Comparison of ENCODE assay signal across 9 cellular contexts in the genomic region with DNA sequence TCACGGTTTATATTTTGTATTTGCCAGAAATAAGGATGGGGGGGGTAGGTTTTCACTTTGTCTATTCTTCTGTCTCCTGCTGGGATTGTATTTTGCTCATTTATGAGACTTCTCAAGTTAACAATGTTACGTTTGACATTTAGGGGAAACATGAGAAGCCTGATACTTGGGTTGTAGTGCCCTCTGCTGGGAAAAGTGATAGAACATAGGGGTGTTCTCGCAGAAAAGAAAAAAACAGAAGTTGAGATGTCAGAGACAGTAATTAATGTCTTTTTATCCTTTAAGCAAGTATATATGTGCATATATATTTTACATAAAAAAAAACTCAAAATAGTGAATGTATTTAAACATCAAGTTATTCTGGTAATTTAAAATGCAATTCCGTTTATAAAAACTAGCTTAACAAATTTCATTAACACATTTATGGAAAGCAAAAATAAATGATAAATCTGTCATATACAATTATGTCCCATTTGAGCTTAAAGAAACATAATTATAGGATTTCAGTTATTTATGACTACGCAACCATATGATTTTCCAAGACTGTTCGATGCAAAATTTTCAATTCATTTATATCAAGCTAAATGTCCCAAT. TPM values are rescaled to one million over a fixed set of nuclear protein-coding genes. Genes with fewer than 3 reads are reported as not detected.
A peak's percentile ranks its signal among the peaks of the same experiment; 100 is the strongest.
DNase-seq lines count a peak whose midpoint lies in the region; ATAC-seq and TF ChIP-seq lines count a peak whose summit lies in the region.
"Had no signal": no experiment of that assay in that cellular context is flagged by ENCODE, and none has a peak within 500 bp of the region (broad histone marks: within the 10 kb centered on the region; RNA-seq: fewer than 3 reads in every experiment).

No MANE protein-coding gene starts in this region.

- no peaks in the 10 kb centered on the region for H3K36me3 ChIP-seq in prostate gland

- H3K4me1 ChIP-seq in prostate gland (replicated peaks), result no peaks in the 10 kb centered on the region

- DNase-seq in AML-193 (lab: John Stamatoyannopoulos, UW) (peak; percentile 32 to 50), NCI-H1436 treated with DMSO at 0.1 percent for 48 hours (lab: John Stamatoyannopoulos, UW) (peak; percentile 8), T1000 (lab: John Stamatoyannopoulos, UW) (peak; percentile 29), fibroblast of pulmonary artery (ENCODE audit: low read depth) (peak; percentile 76), prostate gland (ENCODE audit: low spot score) (peak; percentile 41), omental fat pad (ENCODE audit: low spot score) (no peak)

- intact Hi-C loops in prostate gland (cut with DNase I), result loop anchor here (10.0 kb wide), 2 partner anchors 191 to 431 kb away; no protein-coding TSS in a partner anchor

- no peak for TF ChIP-seq POLR2A in prostate gland (IDR thresholded peaks at IDR 0.05)

- H3K27me3 ChIP-seq in prostate gland (replicated peaks; ENCODE audit: insufficient read depth), result no peaks in the 10 kb centered on the region

- 39% methylated on average over 6 of the region's 6 CpGs for WGBS in prostate gland

- ATAC-seq in HG02852 (IDR thresholded peaks at IDR 0.05; ENCODE audit: unreplicated experiment) (peak; percentile 82), omental fat pad (ENCODE audit: low FRiP score) (no peak)
- ATAC-seq: T-cell had no signal

- no peak overlapping the region for H3K27ac ChIP-seq in prostate gland

- peak; percentile 27; the same call in 1 of the 2 replicates for TF ChIP-seq CTCF in GM12874 (IDR thresholded peaks at IDR 0.05; ENCODE audit: insufficient read depth, low read depth, low read length)
- peak; percentile 80 for TF ChIP-seq CTCF in fibroblast of pulmonary artery (IDR thresholded peaks at IDR 0.05; ENCODE audit: low read length, missing control alignments)
- peak in 3 of 4 experiments; percentile 62 to 71 (median 68) for TF ChIP-seq CTCF in prostate gland (IDR thresholded peaks at IDR 0.05)
- no peak for TF ChIP-seq CTCF in omental fat pad (IDR thresholded peaks at IDR 0.05)

- no peaks in the 10 kb centered on the region for H3K9me3 ChIP-seq in prostate gland

- H3K4me3 ChIP-seq in fibroblast of pulmonary artery (replicated peaks; ENCODE audit: low read depth, low read length) (no peak overlapping the region), prostate gland (no peak overlapping the region)

RNA-seq across cellular contexts. Expression of gene TMPRSS11F, which starts 46.0 kb away (rescaled TPM):
- total RNA-seq in prostate gland (under 1 TPM; 0.34 to 0.46 TPM), omental fat pad (not detected)
- total RNA-seq: T-cell had no signal

Comparison
In these comparisons a context has a peak if more than half of its experiments do, and no peak if none do; other contexts are left out.
1. CTCF ChIP-seq: peak in GM12874 (single experiment), fibroblast of pulmonary artery (single experiment) and prostate gland (3 of 4); none in omental fat pad (0 of 3).